1 cellular context compared by ENCODE assay signal in genomic region chr11:65382036-65382803, GRCh38.
TF ChIP-seq lines count a peak whose summit lies in the region.

SLC25A45 (minus strand) TSS chr11:65382646; CDS start chr11:65381951, 695 bp downstream.

TF ChIP-seq in HepG2, 621 proteins besides CTCF, POLR2A, EP300 and RAD21 (continued from another document and continues in another):
- TF ChIP-seq, protein P1, sequence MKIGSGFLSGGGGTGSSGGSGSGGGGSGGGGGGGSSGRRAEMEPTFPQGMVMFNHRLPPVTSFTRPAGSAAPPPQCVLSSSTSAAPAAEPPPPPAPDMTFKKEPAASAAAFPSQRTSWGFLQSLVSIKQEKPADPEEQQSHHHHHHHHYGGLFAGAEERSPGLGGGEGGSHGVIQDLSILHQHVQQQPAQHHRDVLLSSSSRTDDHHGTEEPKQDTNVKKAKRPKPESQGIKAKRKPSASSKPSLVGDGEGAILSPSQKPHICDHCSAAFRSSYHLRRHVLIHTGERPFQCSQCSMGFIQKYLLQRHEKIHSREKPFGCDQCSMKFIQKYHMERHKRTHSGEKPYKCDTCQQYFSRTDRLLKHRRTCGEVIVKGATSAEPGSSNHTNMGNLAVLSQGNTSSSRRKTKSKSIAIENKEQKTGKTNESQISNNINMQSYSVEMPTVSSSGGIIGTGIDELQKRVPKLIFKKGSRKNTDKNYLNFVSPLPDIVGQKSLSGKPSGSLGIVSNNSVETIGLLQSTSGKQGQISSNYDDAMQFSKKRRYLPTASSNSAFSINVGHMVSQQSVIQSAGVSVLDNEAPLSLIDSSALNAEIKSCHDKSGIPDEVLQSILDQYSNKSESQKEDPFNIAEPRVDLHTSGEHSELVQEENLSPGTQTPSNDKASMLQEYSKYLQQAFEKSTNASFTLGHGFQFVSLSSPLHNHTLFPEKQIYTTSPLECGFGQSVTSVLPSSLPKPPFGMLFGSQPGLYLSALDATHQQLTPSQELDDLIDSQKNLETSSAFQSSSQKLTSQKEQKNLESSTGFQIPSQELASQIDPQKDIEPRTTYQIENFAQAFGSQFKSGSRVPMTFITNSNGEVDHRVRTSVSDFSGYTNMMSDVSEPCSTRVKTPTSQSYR (CRISPR knock-in tag; IDR thresholded peaks at IDR 0.05; ENCODE audit: borderline replicate concordance), result no peak
- TF ChIP-seq KDM3A (CRISPR knock-in tag; IDR thresholded peaks at IDR 0.05; ENCODE audit: low read depth) (peak; percentile 90), NPAS2 (CRISPR knock-in tag; IDR thresholded peaks at IDR 0.05; ENCODE audit: borderline replicate concordance) (no peak), STAG1 (CRISPR knock-in tag; IDR thresholded peaks at IDR 0.05) (peak; percentile 80), ZNF788 (CRISPR knock-in tag; IDR thresholded peaks at IDR 0.05; ENCODE audit: borderline replicate concordance) (peak; percentile 87; the same call in 1 of the 2 replicates), ATF5 (CRISPR knock-in tag; IDR thresholded peaks at IDR 0.05; ENCODE audit: low read depth) (no peak; the same call in 1 of the 2 replicates), JUND (CRISPR knock-in tag; IDR thresholded peaks at IDR 0.05) (peak; percentile 90), FOXC1 (CRISPR knock-in tag; IDR thresholded peaks at IDR 0.05; ENCODE audit: borderline replicate concordance) (peak; percentile 74; the same call in 1 of the 2 replicates), FOXO4 (CRISPR knock-in tag; conservative IDR thresholded peaks at IDR 0.05) (no peak), FOXM1 (CRISPR knock-in tag; IDR thresholded peaks at IDR 0.05) (no peak), ZHX1 (CRISPR knock-in tag; IDR thresholded peaks at IDR 0.05; ENCODE audit: low read depth) (peak; percentile 14), ZNF451 (CRISPR knock-in tag; IDR thresholded peaks at IDR 0.05) (peak; percentile 88; the same call in 1 of the 2 replicates), RFXAP (CRISPR knock-in tag; IDR thresholded peaks at IDR 0.05; ENCODE audit: borderline replicate concordance) (no peak), ZNF891 (CRISPR knock-in tag; IDR thresholded peaks at IDR 0.05) (peak; percentile 90), ZMYM2 (CRISPR knock-in tag; IDR thresholded peaks at IDR 0.05) (peak; percentile 85; the same call in 1 of the 2 replicates), ZNF703 (CRISPR knock-in tag; IDR thresholded peaks at IDR 0.05; ENCODE audit: borderline replicate concordance) (peak; percentile 39; the same call in 1 of the 2 replicates), ZNF562 (CRISPR knock-in tag; IDR thresholded peaks at IDR 0.05; ENCODE audit: borderline replicate concordance) (no peak), NCOA2 (CRISPR knock-in tag; IDR thresholded peaks at IDR 0.05) (peak; percentile 85), ZFYVE20 (CRISPR knock-in tag; IDR thresholded peaks at IDR 0.05; ENCODE audit: borderline replicate concordance, low read depth) (peak; percentile 43; the same call in 1 of the 2 replicates), EEA1 (CRISPR knock-in tag; IDR thresholded peaks at IDR 0.05; ENCODE audit: borderline replicate concordance) (no peak), ZNF136 (CRISPR knock-in tag; IDR thresholded peaks at IDR 0.05; ENCODE audit: low read depth) (peak; percentile 79; the same call in 1 of the 2 replicates), NFIC (IDR thresholded peaks at IDR 0.05; ENCODE audit: low read length) (peak; percentile 86), ZNF460 (CRISPR knock-in tag; IDR thresholded peaks at IDR 0.05; ENCODE audit: borderline replicate concordance) (no peak), FOSL2 (CRISPR knock-in tag; IDR thresholded peaks at IDR 0.05) (peak; percentile 97), ZBTB37 (CRISPR knock-in tag; IDR thresholded peaks at IDR 0.05) (peak; percentile 90), ZNF280D (CRISPR knock-in tag; IDR thresholded peaks at IDR 0.05) (peak; percentile 68; the same call in 1 of the 2 replicates), NR3C1 (CRISPR knock-in tag; IDR thresholded peaks at IDR 0.05) (no peak), TCF7 (IDR thresholded peaks at IDR 0.05; ENCODE audit: low read depth) (peak; percentile 40), TARDBP (CRISPR knock-in tag; IDR thresholded peaks at IDR 0.05) (peak; percentile 92), MTA1 (CRISPR knock-in tag; IDR thresholded peaks at IDR 0.05; ENCODE audit: borderline replicate concordance) (peak; percentile 96), PCBP2 (optimal IDR thresholded peaks at IDR 0.05; ENCODE audit: low read depth, low read length, poor library complexity, severe bottlenecking) (no peak), ZNF256 (CRISPR knock-in tag; conservative IDR thresholded peaks at IDR 0.05) (no peak)
- TF ChIP-seq, protein P2, sequence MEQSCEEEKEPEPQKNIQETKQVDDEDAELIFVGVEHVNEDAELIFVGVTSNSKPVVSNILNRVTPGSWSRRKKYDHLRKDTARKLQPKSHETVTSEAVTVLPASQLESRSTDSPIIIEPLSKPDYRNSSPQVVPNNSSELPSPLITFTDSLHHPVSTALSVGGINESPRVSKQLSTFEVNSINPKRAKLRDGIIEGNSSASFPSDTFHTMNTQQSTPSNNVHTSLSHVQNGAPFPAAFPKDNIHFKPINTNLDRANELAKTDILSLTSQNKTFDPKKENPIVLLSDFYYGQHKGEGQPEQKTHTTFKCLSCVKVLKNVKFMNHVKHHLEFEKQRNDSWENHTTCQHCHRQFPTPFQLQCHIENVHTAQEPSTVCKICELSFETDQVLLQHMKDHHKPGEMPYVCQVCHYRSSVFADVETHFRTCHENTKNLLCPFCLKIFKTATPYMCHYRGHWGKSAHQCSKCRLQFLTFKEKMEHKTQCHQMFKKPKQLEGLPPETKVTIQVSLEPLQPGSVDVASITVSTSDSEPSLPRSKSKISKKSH (CRISPR knock-in tag; IDR thresholded peaks at IDR 0.05; ENCODE audit: borderline replicate concordance), result peak; percentile 75
- TF ChIP-seq, protein P3, sequence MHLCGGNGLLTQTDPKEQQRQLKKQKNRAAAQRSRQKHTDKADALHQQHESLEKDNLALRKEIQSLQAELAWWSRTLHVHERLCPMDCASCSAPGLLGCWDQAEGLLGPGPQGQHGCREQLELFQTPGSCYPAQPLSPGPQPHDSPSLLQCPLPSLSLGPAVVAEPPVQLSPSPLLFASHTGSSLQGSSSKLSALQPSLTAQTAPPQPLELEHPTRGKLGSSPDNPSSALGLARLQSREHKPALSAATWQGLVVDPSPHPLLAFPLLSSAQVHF (CRISPR knock-in tag; IDR thresholded peaks at IDR 0.05), result no peak
- TF ChIP-seq, protein P4, sequence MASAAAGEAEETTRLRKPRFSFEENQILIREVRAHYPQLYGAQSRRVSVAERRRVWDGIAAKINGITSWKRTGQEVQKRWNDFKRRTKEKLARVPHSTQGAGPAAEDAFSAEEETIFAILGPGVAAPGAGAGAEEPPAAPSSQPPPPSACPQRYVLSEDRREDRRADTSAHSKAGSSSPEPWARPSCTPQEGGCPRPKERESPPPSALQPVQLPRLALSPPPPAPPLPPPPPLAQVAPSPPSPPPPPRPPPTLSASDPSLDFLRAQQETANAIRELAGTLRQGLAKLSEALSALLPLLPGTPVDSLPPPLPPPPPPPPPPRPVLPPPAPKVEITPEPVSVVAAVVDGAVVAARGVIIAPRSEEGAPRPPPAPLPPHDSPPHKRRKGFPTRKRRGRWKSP (CRISPR knock-in tag; IDR thresholded peaks at IDR 0.05), result peak; percentile 93
- TF ChIP-seq, protein P5, sequence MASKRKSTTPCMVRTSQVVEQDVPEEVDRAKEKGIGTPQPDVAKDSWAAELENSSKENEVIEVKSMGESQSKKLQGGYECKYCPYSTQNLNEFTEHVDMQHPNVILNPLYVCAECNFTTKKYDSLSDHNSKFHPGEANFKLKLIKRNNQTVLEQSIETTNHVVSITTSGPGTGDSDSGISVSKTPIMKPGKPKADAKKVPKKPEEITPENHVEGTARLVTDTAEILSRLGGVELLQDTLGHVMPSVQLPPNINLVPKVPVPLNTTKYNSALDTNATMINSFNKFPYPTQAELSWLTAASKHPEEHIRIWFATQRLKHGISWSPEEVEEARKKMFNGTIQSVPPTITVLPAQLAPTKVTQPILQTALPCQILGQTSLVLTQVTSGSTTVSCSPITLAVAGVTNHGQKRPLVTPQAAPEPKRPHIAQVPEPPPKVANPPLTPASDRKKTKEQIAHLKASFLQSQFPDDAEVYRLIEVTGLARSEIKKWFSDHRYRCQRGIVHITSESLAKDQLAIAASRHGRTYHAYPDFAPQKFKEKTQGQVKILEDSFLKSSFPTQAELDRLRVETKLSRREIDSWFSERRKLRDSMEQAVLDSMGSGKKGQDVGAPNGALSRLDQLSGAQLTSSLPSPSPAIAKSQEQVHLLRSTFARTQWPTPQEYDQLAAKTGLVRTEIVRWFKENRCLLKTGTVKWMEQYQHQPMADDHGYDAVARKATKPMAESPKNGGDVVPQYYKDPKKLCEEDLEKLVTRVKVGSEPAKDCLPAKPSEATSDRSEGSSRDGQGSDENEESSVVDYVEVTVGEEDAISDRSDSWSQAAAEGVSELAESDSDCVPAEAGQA (IDR thresholded peaks at IDR 0.05; ENCODE audit: low read depth), result 0 out of 2 replicates have a peak, but pooled peaks have one; percentile 38
- TF ChIP-seq, protein P5 (CRISPR knock-in tag; IDR thresholded peaks at IDR 0.05; ENCODE audit: borderline replicate concordance), result no peak
